20 cellular contexts compared by ENCODE assay signal in genomic region chr2:126981476-126981875, GRCh38.
DNase-seq lines count a peak whose midpoint lies in the region; ATAC-seq, FAIRE-seq and TF ChIP-seq lines count a peak whose summit lies in the region.
"Had no signal": no experiment of that assay in that cellular context is flagged by ENCODE, and none has a peak within 500 bp of the region (broad histone marks: within the 10 kb centered on the region; RNA-seq: fewer than 3 reads in every experiment).

No MANE protein-coding gene starts in this region.

- H3K4me1 ChIP-seq in GM23248 (ENCODE audit: insufficient read depth) (no peaks in the 10 kb centered on the region), left lung (no peaks in the 10 kb centered on the region), small intestine (ENCODE audit: control insufficient read depth in 2 of 2, insufficient read depth in 1 of 2, low read depth in 1 of 2, low read length in 1 of 2) (no peaks in the 10 kb centered on the region)
- H3K4me1 ChIP-seq: A549 had no signal

- H3K79me2 ChIP-seq in GM23248 (ENCODE audit: insufficient read depth), result no peaks in the 10 kb centered on the region

- no peaks in the 10 kb centered on the region for H3K9me3 ChIP-seq in GM23248 (ENCODE audit: low read depth)
- no peaks in the 10 kb centered on the region for H3K9me3 ChIP-seq in left lung
- no peaks in the 10 kb centered on the region for H3K9me3 ChIP-seq in small intestine (ENCODE audit: control insufficient read depth, low read depth)
- H3K9me3 ChIP-seq: A549, SK-N-SH had no signal

- DNase-seq in DMS 273 treated with DMSO at 0.1 percent for 48 hours (lab: John Stamatoyannopoulos, UW) (peak; percentile 7), GM23248 (peak; percentile 13), RPMI7951 (ENCODE audit: low read depth) (peak; percentile 69), left lung (no peak), RPMI8226 (no peak), SHP77 treated with DMSO at 0.1 percent for 48 hours (lab: John Stamatoyannopoulos, UW) (no peak), small intestine (no peak)
- DNase-seq: C1 segment of cervical spinal cord, HCEC 1CT, NCI-H1417 treated with DMSO at 0.1 percent for 48 hours, NCI-H2029, NCI-H226, NCI-H748 treated with DMSO at 0.1 percent for 48 hours, Right ventricle myocardium superior, SK-N-SH, T-cell had no signal

- in situ Hi-C loops in GM23248 (cut with MboI), result no loop called here

- ATAC-seq in left lung (peak; percentile 43), HG02870 (IDR thresholded peaks at IDR 0.05; ENCODE audit: unreplicated experiment) (no peak)
- ATAC-seq: T-cell had no signal

- 27 to 28% methylated on average over 6 of the region's 6 CpGs for WGBS in GM23248 (ENCODE audit: low coverage in 1 of 2, low lambda C conversion rate in 2 of 2, missing lambda C conversion rate in 2 of 2), 2 experiments
- 67 to 71% (median 68%) methylated on average over 6 of the region's 6 CpGs for WGBS in small intestine, 3 donors

- H3K36me3 ChIP-seq in GM23248 (ENCODE audit: low read depth) (no peaks in the 10 kb centered on the region), left lung (no peaks in the 10 kb centered on the region), small intestine (ENCODE audit: control insufficient read depth in 2 of 2, insufficient read depth in 2 of 2, low read length in 2 of 2) (no peaks in the 10 kb centered on the region)

- no peak overlapping the region for H2AFZ ChIP-seq in GM23248

- H4K20me1 ChIP-seq in GM23248 (ENCODE audit: insufficient read depth), result no peaks in the 10 kb centered on the region

- intact Hi-C loops in left lung (cut with DNase I), result no loop called here

- no peaks in the 10 kb centered on the region for H3F3A ChIP-seq in GM23248 (ENCODE audit: insufficient read depth)

- no peak for FAIRE-seq in small intestine (lab: Jason Lieb, UNC)
- FAIRE-seq: A549, HTR-8/SVneo had no signal

- H3K4me2 ChIP-seq in GM23248 (ENCODE audit: unreplicated experiment), result no peak overlapping the region
- H3K4me2 ChIP-seq: A549, SK-N-SH had no signal

- peaks cover 12% of the 10 kb centered on the region; the same call in 1 of the 2 replicates for H3K27me3 ChIP-seq in GM23248 (replicated peaks; ENCODE audit: insufficient read depth)
- no peaks in the 10 kb centered on the region for H3K27me3 ChIP-seq in left lung
- no peaks in the 10 kb centered on the region for H3K27me3 ChIP-seq in small intestine (ENCODE audit: control insufficient read depth in 2 of 2, insufficient read depth in 2 of 2, low read length in 2 of 2)

- no peak overlapping the region for H3K9ac ChIP-seq in GM23248
- H3K9ac ChIP-seq: SK-N-SH had no signal

- TF ChIP-seq CTCF in left lung (IDR thresholded peaks at IDR 0.05), result no peak

- no peak overlapping the region for H3K27ac ChIP-seq in GM23248
- no peak overlapping the region for H3K27ac ChIP-seq in left lung
- no peak overlapping the region for H3K27ac ChIP-seq in small intestine (ENCODE audit: low read depth in 1 of 2, low read length in 1 of 2)
- H3K27ac ChIP-seq: A549, HL-60 had no signal

- no peaks in the 10 kb centered on the region for H3K9me2 ChIP-seq in GM23248 (ENCODE audit: insufficient read depth)
- H3K9me2 ChIP-seq: SK-N-SH had no signal

- H3K4me3 ChIP-seq in GM23248 (no peak overlapping the region), left lung (no peak overlapping the region), small intestine (ENCODE audit: low read depth in 1 of 2, low read length in 2 of 2) (no peak overlapping the region)
- H3K4me3 ChIP-seq: A549 had no signal

Comparison
In these comparisons a context has a peak if more than half of its experiments do, and no peak if none do; other contexts are left out.
1. DNase-seq: peak in DMS 273 treated with DMSO at 0.1 percent for 48 hours (single experiment), GM23248 (single experiment) and RPMI7951 (single experiment); none in left lung (0 of 2), RPMI8226 (single experiment), SHP77 treated with DMSO at 0.1 percent for 48 hours (single experiment) and small intestine (single experiment).